In genomic region chr2:87996570-87996969, GRCh38 we compare ENCODE assay signal across 23 cellular contexts. TPM values are rescaled to one million over a fixed set of nuclear protein-coding genes. Genes with fewer than 3 reads are reported as not detected.
"Had no signal": no experiment of that assay in that cellular context is flagged by ENCODE, and none has a peak within 500 bp of the region (broad histone marks: within the 10 kb centered on the region; RNA-seq: fewer than 3 reads in every experiment).

No MANE protein-coding gene starts in this region.

- H3K27ac ChIP-seq: cardiac muscle cell, colonic mucosa, right atrium auricular region, uterus, VCaP had no signal

- H3K27ac Mint-ChIP-seq: activated CD4-positive, alpha-beta memory T cell treated with anti-CD3 and anti-CD28 coated beads for 36 hours; activated CD8-positive, alpha-beta memory T cell treated with anti-CD3 and anti-CD28 coated beads, Interleukin-2, amount 10 ng/mL, durations not matched to agents 7 days and 5 days; activated naive CD4-positive, alpha-beta T cell treated with anti-CD3 and anti-CD28 coated beads, Interleukin-2, amount 10 ng/mL, durations not matched to agents 7 days and 5 days; nephron; progenitor cell of endocrine pancreas had no signal

- H3K4me3 ChIP-seq: cardiac muscle cell, colonic mucosa, right atrium auricular region, uterus had no signal

- H3K9me3 Mint-ChIP-seq: activated CD4-positive, alpha-beta memory T cell treated with anti-CD3 and anti-CD28 coated beads for 36 hours; activated naive CD4-positive, alpha-beta T cell treated with anti-CD3 and anti-CD28 coated beads, Interleukin-2, amount 10 ng/mL, durations not matched to agents 7 days and 5 days; nephron had no signal

- ATAC-seq: activated CD8-positive, alpha-beta memory T cell treated with anti-CD3 and anti-CD28 coated beads, Interleukin-2, amount 10 ng/mL, durations not matched to agents 7 days and 5 days; left ventricle myocardium superior; stimulated activated memory B cell treated with anti-CD40 and anti-IgM and Interleukin-4, amounts not matched to agents 10 μg/mL and 1 μg/mL and 100 μg/mL, for 72 hours had no signal

- H3K36me3 Mint-ChIP-seq: activated CD4-positive, alpha-beta memory T cell treated with anti-CD3 and anti-CD28 coated beads for 36 hours; activated CD8-positive, alpha-beta memory T cell treated with anti-CD3 and anti-CD28 coated beads, Interleukin-2, amount 10 ng/mL, durations not matched to agents 7 days and 5 days; activated naive CD4-positive, alpha-beta T cell treated with anti-CD3 and anti-CD28 coated beads, Interleukin-2, amount 10 ng/mL, durations not matched to agents 7 days and 5 days; stimulated activated memory B cell treated with anti-CD40 and anti-IgM and Interleukin-4, amounts not matched to agents 10 μg/mL and 1 μg/mL and 100 μg/mL, for 72 hours had no signal

- H3K4me3 Mint-ChIP-seq: activated CD4-positive, alpha-beta memory T cell treated with anti-CD3 and anti-CD28 coated beads for 36 hours; activated CD8-positive, alpha-beta memory T cell treated with anti-CD3 and anti-CD28 coated beads, Interleukin-2, amount 10 ng/mL, durations not matched to agents 7 days and 5 days; activated naive CD4-positive, alpha-beta T cell treated with anti-CD3 and anti-CD28 coated beads, Interleukin-2, amount 10 ng/mL, durations not matched to agents 7 days and 5 days; nephron; stimulated activated memory B cell treated with anti-CD40 and anti-IgM and Interleukin-4, amounts not matched to agents 10 μg/mL and 1 μg/mL and 100 μg/mL, for 72 hours had no signal

- H3K27me3 Mint-ChIP-seq: activated CD4-positive, alpha-beta memory T cell treated with anti-CD3 and anti-CD28 coated beads for 36 hours; activated CD8-positive, alpha-beta memory T cell treated with anti-CD3 and anti-CD28 coated beads, Interleukin-2, amount 10 ng/mL, durations not matched to agents 7 days and 5 days; activated naive CD4-positive, alpha-beta T cell treated with anti-CD3 and anti-CD28 coated beads, Interleukin-2, amount 10 ng/mL, durations not matched to agents 7 days and 5 days; progenitor cell of endocrine pancreas; stimulated activated memory B cell treated with anti-CD40 and anti-IgM and Interleukin-4, amounts not matched to agents 10 μg/mL and 1 μg/mL and 100 μg/mL, for 72 hours had no signal

- FAIRE-seq: endometrium, kidney had no signal

- H3K4me1 ChIP-seq: colonic mucosa, uterus had no signal

- H3K27me3 ChIP-seq: cardiac muscle cell, colonic mucosa, right atrium auricular region, uterus had no signal

- H3K9me3 ChIP-seq: colonic mucosa, right atrium auricular region, uterus had no signal

- H3K36me3 ChIP-seq: cardiac muscle cell, colonic mucosa, right atrium auricular region, uterus had no signal

- DNase-seq: activated CD4-positive, alpha-beta memory T cell treated with anti-CD3 and anti-CD28 coated beads for 36 hours; activated CD8-positive, alpha-beta memory T cell treated with anti-CD3 and anti-CD28 coated beads, Interleukin-2, amount 10 ng/mL, durations not matched to agents 7 days and 5 days; activated naive CD4-positive, alpha-beta T cell treated with anti-CD3 and anti-CD28 coated beads, Interleukin-2, amount 10 ng/mL, durations not matched to agents 7 days and 5 days; activated T-cell treated with anti-CD3 and anti-CD28 coated beads, Interleukin-2, amount 50 U/mL, for 1 hour; colonic mucosa; hypothalamus; kidney; left ventricle myocardium superior; mesendoderm; occipital lobe; stimulated activated CD4-positive, alpha-beta T cell treated with anti-CD3 and anti-CD28 coated beads, Interleukin-2, amount 100 ng/mL, for 48 hours; T-helper 9 cell; uterus had no signal

RNA-seq across cellular contexts. Expression of gene RNU2-63P, which starts 19.8 kb away (rescaled TPM):
- total RNA-seq: cardiac muscle cell, left ventricle myocardium superior, occipital lobe, right atrium auricular region, skeletal muscle tissue, uterus had no signal
- polyA plus RNA-seq: cardiac muscle cell, esophagus, thymus had no signal
